In the genomic region with DNA sequence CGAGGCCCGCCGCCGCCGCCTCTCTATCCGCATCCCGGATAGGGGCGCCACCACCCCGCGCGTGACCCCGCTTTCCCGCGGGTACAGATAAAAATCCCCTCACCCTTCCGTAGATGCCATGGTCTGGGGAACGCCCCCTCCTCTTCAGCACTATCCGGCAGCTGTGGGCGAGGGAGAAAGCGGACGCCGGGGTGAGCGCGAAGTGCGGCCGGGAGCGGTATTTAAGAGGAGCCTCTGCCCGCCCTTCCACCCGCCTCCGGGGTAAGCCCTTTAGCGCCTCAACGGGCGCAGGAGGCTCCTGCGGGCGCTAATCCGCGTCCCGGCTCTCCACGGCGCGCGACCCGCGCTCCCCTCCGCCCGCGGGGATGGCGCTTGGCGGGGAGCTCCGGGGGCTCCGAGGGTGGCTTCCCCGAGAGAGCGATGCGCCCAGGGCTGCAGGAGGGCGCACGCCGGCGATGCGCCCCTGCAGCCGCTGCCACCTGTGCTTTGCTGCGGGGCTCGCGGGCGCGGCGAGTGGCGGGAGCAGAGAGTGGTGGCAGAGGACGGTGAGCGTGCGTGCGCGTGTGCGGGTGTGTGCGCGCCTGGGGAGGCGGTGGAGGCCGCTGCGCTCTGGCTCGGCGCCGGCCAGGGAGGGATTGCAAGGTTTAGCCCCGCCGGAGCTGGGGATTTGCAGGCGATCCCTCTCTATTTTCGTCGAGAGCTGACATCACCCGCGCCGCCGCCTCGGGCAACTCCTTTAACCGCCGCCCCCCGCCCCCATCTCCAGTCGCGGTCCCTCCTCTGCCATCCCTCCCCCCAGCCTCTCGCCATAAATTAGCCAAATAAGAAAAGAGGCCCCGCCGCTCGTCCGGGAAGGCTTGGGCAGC, we compare ENCODE assay signal across 8 cellular contexts. TPM values are rescaled to one million over a fixed set of nuclear protein-coding genes. Genes with fewer than 3 reads are reported as not detected.
DNase-seq lines count a peak whose midpoint lies in the region; ATAC-seq and TF ChIP-seq lines count a peak whose summit lies in the region.

Gene SLC1A2 (minus strand): TSS at position 712 of the 866 bp plus-strand sequence. CDS start 592 bp downstream, at position 120.

- H2AFZ ChIP-seq in PC-3 (ENCODE audit: low read length), result peak within 1 kb of the TSS; percentile 45; the same call in 1 of the 2 replicates

- H2BK120ac ChIP-seq in mesendoderm (ENCODE audit: low read depth, low read length), result no peak within 1 kb of the TSS

- no peak within 1 kb of the TSS for H3K27ac Mint-ChIP-seq in activated T-cell treated with anti-CD3 and anti-CD28 coated beads, Interleukin-2, amount 50 U/mL, for 24 hours

- H3K18ac ChIP-seq in mesendoderm (ENCODE audit: low read length), result peak within 1 kb of the TSS; percentile 6

- H3K4me3 ChIP-seq in PC-3 (ENCODE audit: low read length), result peak within 1 kb of the TSS; percentile 59
- peak within 1 kb of the TSS; percentile 55 for H3K4me3 ChIP-seq in mesendoderm (ENCODE audit: low read length)
- H3K4me3 ChIP-seq in transverse colon, result peak within 1 kb of the TSS in 3 of 4 donors; percentile 17 to 55 (median 37)

- no peak within 1 kb of the TSS for H3K9ac ChIP-seq in PC-3 (ENCODE audit: low read length)
- H3K9ac ChIP-seq in mesendoderm (ENCODE audit: low read length), result peak within 1 kb of the TSS; percentile 69

- TF ChIP-seq CTCF in PC-3 (conservative IDR thresholded peaks at IDR 0.05; ENCODE audit: low read depth, low read length) (no peak), transverse colon (IDR thresholded peaks at IDR 0.05) (no peak)

- H3K4me1 Mint-ChIP-seq in activated T-cell treated with anti-CD3 and anti-CD28 coated beads, Interleukin-2, amount 50 U/mL, for 24 hours (ENCODE audit: low read depth), result peaks cover 12% of the 10 kb centered on the region

- H3F3A ChIP-seq in PC-3 (ENCODE audit: low read length, unreplicated experiment), result no peaks in the 10 kb centered on the region

- H3K4me2 ChIP-seq in PC-3 (ENCODE audit: low read length), result peak within 1 kb of the TSS; percentile 81
- H3K4me2 ChIP-seq in mesendoderm (ENCODE audit: low read length), result peak within 1 kb of the TSS; percentile 85

- no CpG with 5 or more reads among the region's 100 CpGs for WGBS in mesendoderm (ENCODE audit: extremely low coverage, insufficient coverage, low lambda C conversion rate)
- 8% methylated on average over 53 of the region's 100 CpGs; no CpG with 5 or more reads in 1 of the 2 donors for WGBS in transverse colon (ENCODE audit: low coverage in 1 of 2), 2 donors

- TF ChIP-seq EP300 in transverse colon (IDR thresholded peaks at IDR 0.05; ENCODE audit: low read depth), result no peak

- no peaks in the 10 kb centered on the region for H3K9me2 ChIP-seq in PC-3 (replicated peaks; ENCODE audit: low read length)

- peak; percentile 49 for DNase-seq in activated T-cell treated with anti-CD3 and anti-CD28 coated beads, Interleukin-2, amount 50 U/mL, for 24 hours
- no peak for DNase-seq in activated T-cell treated with anti-CD3 and anti-CD28 coated beads, Interleukin-2, amount 50 U/mL, for 1 hour
- no peak for DNase-seq in PC-3
- peak; percentile 81 for DNase-seq in ecto neural progenitor cell (ENCODE audit: low spot score)
- peak; percentile 71 for DNase-seq in mesendoderm
- DNase-seq in transverse colon, result no peak

- H3K27me3 ChIP-seq in PC-3 (ENCODE audit: low read length) (peaks cover 99% of the 10 kb centered on the region), mesendoderm (ENCODE audit: insufficient read depth, low read length, poor library complexity) (peaks cover 42% of the 10 kb centered on the region), transverse colon (peaks cover 100% of the 10 kb centered on the region)

- H3K4me3 Mint-ChIP-seq in activated T-cell treated with anti-CD3 and anti-CD28 coated beads, Interleukin-2, amount 50 U/mL, for 24 hours, result peak within 1 kb of the TSS; percentile 65

- no peaks in the 10 kb centered on the region for H3K79me1 ChIP-seq in mesendoderm (ENCODE audit: low read length)

- H2BK5ac ChIP-seq in mesendoderm (ENCODE audit: low read length), result no peak within 1 kb of the TSS

- POLR2A ChIA-PET in PC-3 (lab: Charles Lee; ENCODE audit: unreplicated experiment), result no interaction called here

- H2AK5ac ChIP-seq in mesendoderm (ENCODE audit: low read length), result no peak within 1 kb of the TSS

- no peaks in the 10 kb centered on the region for H3K36me3 Mint-ChIP-seq in activated T-cell treated with anti-CD3 and anti-CD28 coated beads, Interleukin-2, amount 50 U/mL, for 24 hours (ENCODE audit: low read depth)

- H4K20me1 ChIP-seq in PC-3 (ENCODE audit: low read length), result no peaks in the 10 kb centered on the region

- CTCF ChIA-PET in PC-3 (lab: Charles Lee), result no interaction called here

- H3K4me1 ChIP-seq in PC-3 (ENCODE audit: insufficient read depth, low read length) (0 out of 2 replicates have a peak, but pooled peaks cover 3% of the 10 kb centered on the region), mesendoderm (ENCODE audit: control insufficient read depth, low read depth, low read length) (no peaks in the 10 kb centered on the region), transverse colon (peaks cover 6 to 22% (median 21%) of the 10 kb centered on the region in 4 donors)

- no peaks in the 10 kb centered on the region for H3K79me2 ChIP-seq in PC-3 (ENCODE audit: low read length)
- no peaks in the 10 kb centered on the region for H3K79me2 ChIP-seq in mesendoderm (ENCODE audit: control insufficient read depth, insufficient read depth, low read length)

- in situ Hi-C loops in transverse colon (cut with MboI; ENCODE audit: low pct_ligation_motif_present in 1 of 4, low pct_unique_long_range_greater_than_20kb in 1 of 4, low sequenced_read_pairs in 3 of 4), result loop anchor here in 2 of 4 donors (10.0 to 25.0 kb wide), 2 partner anchors 64 to 832 kb away; no protein-coding TSS in a partner anchor

- H3K36me3 ChIP-seq in PC-3 (ENCODE audit: low read depth, low read length) (no peaks in the 10 kb centered on the region), mesendoderm (ENCODE audit: control insufficient read depth, insufficient read depth, low read length) (no peaks in the 10 kb centered on the region), transverse colon (no peaks in the 10 kb centered on the region)

- H3K9me3 ChIP-seq in PC-3 (ENCODE audit: low read length) (no peaks in the 10 kb centered on the region), transverse colon (no peaks in the 10 kb centered on the region)

- peak within 1 kb of the TSS; percentile 83 for H3K56ac ChIP-seq in mesendoderm (ENCODE audit: low read length)

- H3K27ac ChIP-seq in PC-3 (ENCODE audit: low read length) (no peak within 1 kb of the TSS), mesendoderm (ENCODE audit: low read depth, low read length) (no peak within 1 kb of the TSS), transverse colon (no peak within 1 kb of the TSS)

- no peak within 1 kb of the TSS for H4K8ac ChIP-seq in mesendoderm (ENCODE audit: low read depth, low read length)

- no peak for TF ChIP-seq POLR2A in transverse colon (IDR thresholded peaks at IDR 0.05)

- H4K5ac ChIP-seq in mesendoderm (ENCODE audit: low read length), result no peak within 1 kb of the TSS

- ATAC-seq in PC-3 (peak; percentile 51; the same call in 1 of the 2 replicates), HG02610 (IDR thresholded peaks at IDR 0.05; ENCODE audit: unreplicated experiment) (no peak), HG03457 (IDR thresholded peaks at IDR 0.05; ENCODE audit: unreplicated experiment) (no peak)

- no peak within 1 kb of the TSS for H3K4ac ChIP-seq in mesendoderm (ENCODE audit: low read depth, low read length)

- no TSS peak for BruUV-seq in PC-3 (replicated peaks; lab: Mats Ljungman, UMichigan)

- intact Hi-C loops in PC-3 (cut with micrococcal nuclease) (no loop called here), transverse colon (cut with DNase I; ENCODE audit: low total_unique reads) (loop anchor here (10.0 kb wide), 1 partner anchor 424 kb away; no protein-coding TSS in a partner anchor)

- no peaks in the 10 kb centered on the region for H3K9me3 Mint-ChIP-seq in activated T-cell treated with anti-CD3 and anti-CD28 coated beads, Interleukin-2, amount 50 U/mL, for 24 hours

- H3K23ac ChIP-seq in mesendoderm (ENCODE audit: low read length), result peak within 1 kb of the TSS; percentile 11

- no peak within 1 kb of the TSS for H2BK15ac ChIP-seq in mesendoderm (replicated peaks; ENCODE audit: low read depth)

- peaks cover 93% of the 10 kb centered on the region for H3K27me3 Mint-ChIP-seq in activated T-cell treated with anti-CD3 and anti-CD28 coated beads, Interleukin-2, amount 50 U/mL, for 24 hours

RNA-seq across cellular contexts. Expression of gene SLC1A2, which starts in this region (rescaled TPM):
- 0.18 TPM in 1 of 2 replicates, not detected in the other for total RNA-seq in PC-3 (2014; rRNA removed)
- 0.58 TPM for polyA plus RNA-seq in mesendoderm (2013, experiment 1 of 2)
- 0.43 TPM for polyA plus RNA-seq in mesendoderm (2013, experiment 2 of 2)
- under 1 TPM in 3 of 4 donors, not detected in 1; 0.27 to 0.80 (median 0.79) TPM for total RNA-seq in transverse colon

Comparison
In these comparisons a context has a peak if more than half of its experiments do, and no peak if none do; other contexts are left out.
1. DNase-seq: peak in activated T-cell treated with anti-CD3 and anti-CD28 coated beads, Interleukin-2, amount 50 U/mL, for 24 hours (single experiment), ecto neural progenitor cell (single experiment) and mesendoderm (single experiment); none in activated T-cell treated with anti-CD3 and anti-CD28 coated beads, Interleukin-2, amount 50 U/mL, for 1 hour (single experiment), PC-3 (single experiment) and transverse colon (single experiment).
2. Peak in ATAC-seq, H3K4me3 ChIP-seq and H3K4me2 ChIP-seq in PC-3; RNA of the gene not detected or under 1 TPM.
3. Peak in every context shown above with its lines, with median percentiles within 50 percentile points of each other: H3K4me3 ChIP-seq.